ENCODE assay signal across 20 cellular contexts in genomic region chr1:168664069-168664834, GRCh38.
"Had no signal": no experiment of that assay in that cellular context is flagged by ENCODE, and none has a peak within 500 bp of the region (broad histone marks: within the 10 kb centered on the region; RNA-seq: fewer than 3 reads in every experiment).

No MANE protein-coding gene starts in this region.

- H3K36me3 ChIP-seq: heart left ventricle, neural progenitor cell, ovary, stomach had no signal

- H3K4me3 Mint-ChIP-seq: activated naive CD4-positive, alpha-beta T cell treated with anti-CD3 and anti-CD28 coated beads for 36 hours; activated naive CD8-positive, alpha-beta T cell treated with anti-CD3 and anti-CD28 coated beads, Interleukin-2, amount 50 U/mL, for 24 hours; effector memory CD8-positive, alpha-beta T cell; neural progenitor cell had no signal

- H3K4me1 ChIP-seq: neural progenitor cell, stomach had no signal

- H3K4me1 Mint-ChIP-seq: naive B cell, neural progenitor cell had no signal

- H3K27me3 Mint-ChIP-seq: effector memory CD8-positive, alpha-beta T cell had no signal

- H3K4me3 ChIP-seq: heart left ventricle, lung, neural progenitor cell, ovary, stomach had no signal

- H3K27ac Mint-ChIP-seq: activated naive CD4-positive, alpha-beta T cell treated with anti-CD3 and anti-CD28 coated beads for 36 hours; activated naive CD8-positive, alpha-beta T cell treated with anti-CD3 and anti-CD28 coated beads, Interleukin-2, amount 50 U/mL, for 24 hours; activated T-helper 2 cell treated with anti-CD3 and anti-CD28 coated beads, Interferon-gamma antibody, Interleukin-2, Interleukin-4, amounts not matched to agents 10 μg/mL and 5 μg/mL and 100 μg/mL, durations not matched to agents 14 hours and 24 hours and 36 hours; effector memory CD8-positive, alpha-beta T cell; naive B cell; neural progenitor cell had no signal

- H3K36me3 Mint-ChIP-seq: naive B cell, neural progenitor cell had no signal

- H3K27me3 ChIP-seq: heart left ventricle, neural progenitor cell, ovary, stomach had no signal

- H3K9me3 Mint-ChIP-seq: activated naive CD4-positive, alpha-beta T cell treated with anti-CD3 and anti-CD28 coated beads for 36 hours; activated naive CD8-positive, alpha-beta T cell treated with anti-CD3 and anti-CD28 coated beads, Interleukin-2, amount 50 U/mL, for 24 hours; effector memory CD8-positive, alpha-beta T cell had no signal

- H3K27ac ChIP-seq: epithelial cell of prostate, heart left ventricle, neural progenitor cell, ovary, stomach, VCaP had no signal

- H3K9ac ChIP-seq: neural progenitor cell had no signal

- DNase-seq: activated CD4-positive, alpha-beta T cell treated with anti-CD3 and anti-CD28 coated beads, Interleukin-2, amount 50 U/mL, for 48 hours; activated naive CD4-positive, alpha-beta T cell treated with anti-CD3 and anti-CD28 coated beads for 36 hours; activated naive CD8-positive, alpha-beta T cell treated with anti-CD3 and anti-CD28 coated beads, Interleukin-2, amount 50 U/mL, for 24 hours; aorta; cerebellar nuclear complex; dermis blood vessel endothelial cell; effector memory CD8-positive, alpha-beta T cell; heart left ventricle; midbrain; naive B cell; ovary; stimulated activated CD4-positive, alpha-beta T cell treated with anti-CD3 and anti-CD28 coated beads, Interleukin-1b, Interleukin-23, amount 100 ng/mL, for 48 hours; stomach had no signal

- FAIRE-seq: frontal cortex had no signal

- H3K9me3 ChIP-seq: heart left ventricle, ovary, stomach had no signal

- ATAC-seq: activated naive CD8-positive, alpha-beta T cell treated with anti-CD3 and anti-CD28 coated beads, Interleukin-2, amount 50 U/mL, for 24 hours; effector memory CD8-positive, alpha-beta T cell; heart left ventricle; sciatic nerve had no signal
